Comparison of ENCODE assay signal across 7 cellular contexts in the genomic region with DNA sequence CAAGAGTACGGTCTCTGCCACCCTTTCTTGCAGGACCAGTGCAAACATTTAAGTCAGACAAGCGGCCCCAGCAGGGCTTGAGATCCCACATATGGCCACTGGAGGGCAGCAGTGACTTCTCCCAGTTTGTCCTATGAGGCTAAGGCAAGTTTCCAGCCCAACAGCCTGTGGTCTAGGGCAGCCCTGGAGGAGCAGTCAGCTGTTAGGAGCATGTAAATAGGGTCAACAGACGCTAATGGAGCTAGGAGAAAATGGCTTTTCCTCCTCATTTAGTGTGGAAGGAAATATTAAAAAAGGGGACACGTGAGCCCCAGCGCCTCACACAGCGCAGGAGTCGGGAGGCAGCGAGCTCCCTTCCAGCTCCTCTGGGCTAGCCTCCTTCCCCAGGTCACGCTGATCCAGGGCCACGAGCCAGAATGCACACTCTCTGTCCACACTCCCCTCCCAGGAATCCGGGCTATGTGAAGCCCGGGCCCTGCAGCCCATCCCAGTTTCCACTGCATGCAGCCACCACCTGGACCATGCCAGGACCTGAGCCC.
DNase-seq lines count a peak whose midpoint lies in the region; ATAC-seq and TF ChIP-seq lines count a peak whose summit lies in the region.

No MANE protein-coding gene starts in this region.

- TF ChIP-seq CTCF in GM12875 (IDR thresholded peaks at IDR 0.05; ENCODE audit: borderline replicate concordance, insufficient read depth, low read depth, low read length) (peak; percentile 82), coronary artery (IDR thresholded peaks at IDR 0.05) (peak; percentile 91), left lung (IDR thresholded peaks at IDR 0.05) (peak; percentile 94 to 97)

- H3K4me3 ChIP-seq in GM12875 (ENCODE audit: low read depth, low read length), result no peak overlapping the region
- H3K4me3 ChIP-seq in coronary artery, result peak overlapping the region; percentile 23
- no peak overlapping the region for H3K4me3 ChIP-seq in left lung

- H3K27ac ChIP-seq in coronary artery, result peak overlapping the region; percentile 70 to 81
- peak overlapping the region; percentile 55 to 95 for H3K27ac ChIP-seq in left lung

- no peaks in the 10 kb centered on the region for H3K27me3 ChIP-seq in left lung

- ATAC-seq in HG03280 (IDR thresholded peaks at IDR 0.05; ENCODE audit: unreplicated experiment) (peak; percentile 70), left lung (peak; percentile 93)

- H3K4me1 ChIP-seq in left lung, result peaks cover 20 to 47% of the 10 kb centered on the region in 2 donors

- H3K36me3 ChIP-seq in left lung, result no peaks in the 10 kb centered on the region

- intact Hi-C loops in left lung (cut with DNase I), result no loop called here

- no peaks in the 10 kb centered on the region for H3K9me3 ChIP-seq in left lung

- peak; percentile 97 for DNase-seq in NCI-H460 (ENCODE audit: extremely low read depth, low read depth)
- peak; percentile 43 to 69 for DNase-seq in activated CD4-positive, alpha-beta T cell treated with anti-CD3 and anti-CD28 coated beads for 4 hours
- DNase-seq in coronary artery (ENCODE audit: low spot score), result peak; percentile 97
- DNase-seq in left lung, result peak; percentile 89
- peak; percentile 74 to 75 for DNase-seq in stimulated activated CD4-positive, alpha-beta T cell treated with anti-CD3 and anti-CD28 coated beads, Interleukin-2, amount 100 ng/mL, for 48 hours
